In genomic region chr7:24401628-24402593, GRCh38 we compare ENCODE assay signal across 8 cellular contexts.
DNase-seq lines count a peak whose midpoint lies in the region; ATAC-seq and TF ChIP-seq lines count a peak whose summit lies in the region.

No MANE protein-coding gene starts in this region.

- no peaks in the 10 kb centered on the region for H3K9me3 ChIP-seq in prostate gland

- H3K4me1 Mint-ChIP-seq in activated naive CD8-positive, alpha-beta T cell treated with anti-CD3 and anti-CD28 coated beads, Interleukin-2, amount 50 U/mL, for 24 hours = peaks cover 7% of the 10 kb centered on the region
- H3K4me1 Mint-ChIP-seq in stimulated activated naive CD8-positive, alpha-beta T cell treated with anti-CD3 and anti-CD28 coated beads, Interleukin-15, amount 100 ng/mL, for 72 hours = peaks cover 8% of the 10 kb centered on the region

- H3K4me3 ChIP-seq in epithelial cell of proximal tubule (ENCODE audit: low read depth, low read length) (peak overlapping the region; percentile 44), prostate gland (no peak overlapping the region)

- DNase-seq in DMS153 treated with DMSO at 0.1 percent for 48 hours (lab: John Stamatoyannopoulos, UW; ENCODE audit: unreplicated experiment) (peak; percentile 40), NCI-H69 (lab: John Stamatoyannopoulos, UW) (peak; percentile 28), epithelial cell of proximal tubule (ENCODE audit: low read depth) (no peak), prostate gland (ENCODE audit: low spot score) (no peak)
- no peak for DNase-seq in activated naive CD8-positive, alpha-beta T cell treated with anti-CD3 and anti-CD28 coated beads, Interleukin-2, amount 50 U/mL, for 24 hours
- DNase-seq in stimulated activated naive CD8-positive, alpha-beta T cell treated with anti-CD3 and anti-CD28 coated beads, Interleukin-15, amount 100 ng/mL, for 72 hours = no peak

- ATAC-seq in GM21717 (IDR thresholded peaks at IDR 0.05; ENCODE audit: unreplicated experiment) (peak; percentile 56), GM18870 (IDR thresholded peaks at IDR 0.05; ENCODE audit: unreplicated experiment) (no peak)
- ATAC-seq in activated naive CD8-positive, alpha-beta T cell treated with anti-CD3 and anti-CD28 coated beads, Interleukin-2, amount 50 U/mL, for 24 hours = no peak
- ATAC-seq in stimulated activated naive CD8-positive, alpha-beta T cell treated with anti-CD3 and anti-CD28 coated beads, Interleukin-15, amount 100 ng/mL, for 72 hours = no peak

- H3K27ac Mint-ChIP-seq in activated naive CD8-positive, alpha-beta T cell treated with anti-CD3 and anti-CD28 coated beads, Interleukin-2, amount 50 U/mL, for 24 hours = no peak overlapping the region
- no peak overlapping the region for H3K27ac Mint-ChIP-seq in stimulated activated naive CD8-positive, alpha-beta T cell treated with anti-CD3 and anti-CD28 coated beads, Interleukin-15, amount 100 ng/mL, for 72 hours

- H3K9me3 Mint-ChIP-seq in activated naive CD8-positive, alpha-beta T cell treated with anti-CD3 and anti-CD28 coated beads, Interleukin-2, amount 50 U/mL, for 24 hours = no peaks in the 10 kb centered on the region
- no peaks in the 10 kb centered on the region for H3K9me3 Mint-ChIP-seq in stimulated activated naive CD8-positive, alpha-beta T cell treated with anti-CD3 and anti-CD28 coated beads, Interleukin-15, amount 100 ng/mL, for 72 hours

- 32% methylated on average over 12 of the region's 15 CpGs for WGBS in prostate gland

- H3K36me3 Mint-ChIP-seq in activated naive CD8-positive, alpha-beta T cell treated with anti-CD3 and anti-CD28 coated beads, Interleukin-2, amount 50 U/mL, for 24 hours (ENCODE audit: low read depth) = no peaks in the 10 kb centered on the region

- H3K4me3 Mint-ChIP-seq in activated naive CD8-positive, alpha-beta T cell treated with anti-CD3 and anti-CD28 coated beads, Interleukin-2, amount 50 U/mL, for 24 hours = no peak overlapping the region
- no peak overlapping the region for H3K4me3 Mint-ChIP-seq in stimulated activated naive CD8-positive, alpha-beta T cell treated with anti-CD3 and anti-CD28 coated beads, Interleukin-15, amount 100 ng/mL, for 72 hours

- peak; percentile 63 for TF ChIP-seq CTCF in epithelial cell of proximal tubule (conservative IDR thresholded peaks at IDR 0.05; ENCODE audit: low read depth, low read length)
- TF ChIP-seq CTCF in prostate gland (IDR thresholded peaks at IDR 0.05) = peak in 3 of 4 experiments; percentile 31 to 53 (median 48)

- TF ChIP-seq POLR2A in prostate gland (IDR thresholded peaks at IDR 0.05) = no peak

- H3K36me3 ChIP-seq in prostate gland = no peaks in the 10 kb centered on the region

- H3K27me3 Mint-ChIP-seq in activated naive CD8-positive, alpha-beta T cell treated with anti-CD3 and anti-CD28 coated beads, Interleukin-2, amount 50 U/mL, for 24 hours = peaks cover 5% of the 10 kb centered on the region
- no peaks in the 10 kb centered on the region for H3K27me3 Mint-ChIP-seq in stimulated activated naive CD8-positive, alpha-beta T cell treated with anti-CD3 and anti-CD28 coated beads, Interleukin-15, amount 100 ng/mL, for 72 hours

- intact Hi-C loops in prostate gland (cut with DNase I) = loop anchor here (10.0 kb wide), 1 partner anchor 263 kb away; no protein-coding TSS in a partner anchor

- no peak overlapping the region for H3K27ac ChIP-seq in prostate gland

- H3K4me1 ChIP-seq in prostate gland (replicated peaks) = no peaks in the 10 kb centered on the region

- no peaks in the 10 kb centered on the region for H3K27me3 ChIP-seq in prostate gland (replicated peaks; ENCODE audit: insufficient read depth)

Comparison
In these comparisons a context has a peak if more than half of its experiments do, and no peak if none do; other contexts are left out.
1. DNase-seq: peak in DMS153 treated with DMSO at 0.1 percent for 48 hours (single experiment) and NCI-H69 (single experiment); none in epithelial cell of proximal tubule (single experiment), prostate gland (single experiment), activated naive CD8-positive, alpha-beta T cell treated with anti-CD3 and anti-CD28 coated beads, Interleukin-2, amount 50 U/mL, for 24 hours (single experiment) and stimulated activated naive CD8-positive, alpha-beta T cell treated with anti-CD3 and anti-CD28 coated beads, Interleukin-15, amount 100 ng/mL, for 72 hours (0 of 2).